In genomic region chr1:24688621-24689195, GRCh38 we compare ENCODE assay signal across 8 cellular contexts. TPM values are rescaled to one million over a fixed set of nuclear protein-coding genes. Genes with fewer than 3 reads are reported as not detected.
DNase-seq lines count a peak whose midpoint lies in the region; ATAC-seq and TF ChIP-seq lines count a peak whose summit lies in the region.

No MANE protein-coding gene starts in this region.

- H3K4me3 ChIP-seq in right cardiac atrium (ENCODE audit: low read length) (no peak overlapping the region), sigmoid colon (no peak overlapping the region)

- no peaks in the 10 kb centered on the region for H3K36me3 ChIP-seq in sigmoid colon

- H3K9me3 ChIP-seq in right cardiac atrium (ENCODE audit: control insufficient read depth, low read length) (no peaks in the 10 kb centered on the region), sigmoid colon (no peaks in the 10 kb centered on the region)

- H3K27ac ChIP-seq in right cardiac atrium (ENCODE audit: low read length), result no peak overlapping the region
- H3K27ac ChIP-seq in sigmoid colon, result no peak overlapping the region

- H3K4me1 ChIP-seq in right cardiac atrium (ENCODE audit: control insufficient read depth, insufficient read depth, low read length), result peaks cover 9% of the 10 kb centered on the region
- H3K4me1 ChIP-seq in sigmoid colon, result peaks cover 0 to 9% (median 5%) of the 10 kb centered on the region in 4 donors

- TF ChIP-seq EP300 in sigmoid colon (IDR thresholded peaks at IDR 0.05), result no peak

- TF ChIP-seq CTCF in GM10248 (IDR thresholded peaks at IDR 0.05; ENCODE audit: control extremely low read depth, extremely low read depth, low read depth, missing control alignments) (peak; percentile 81), sigmoid colon (IDR thresholded peaks at IDR 0.05) (peak; percentile 82 to 88 (median 86))

- DNase-seq in GM10248 (ENCODE audit: extremely low spot score) (peak; percentile 85), NCI-H1417 treated with DMSO at 0.1 percent for 48 hours (lab: John Stamatoyannopoulos, UW) (peak; percentile 49), T-helper 2 cell (peak; percentile 4 to 49 (median 32)), amygdala (lab: John Stamatoyannopoulos, UW) (peak in 52 of 56 donors; percentile 3 to 86 (median 55)), right cardiac atrium (peak; percentile 69 to 89 (median 87)), sigmoid colon (peak; percentile 85)

- WGBS in right cardiac atrium, result 36% methylated on average over 13 of the region's 13 CpGs
- 46% methylated on average over 13 of the region's 13 CpGs for WGBS in sigmoid colon, 2 donors

- POLR2A ChIA-PET in GM10248 (lab: Yijun Ruan, JAX), result no interaction called here

- intact Hi-C loops in right cardiac atrium (cut with DNase I), result loop anchor here (2.0 to 5.0 kb wide), 3 partner anchors 59 to 149 kb away; partner anchors contain the start of gene CLIC4 (in 1 of the 4)
- intact Hi-C loops in sigmoid colon (cut with DNase I), result loop anchor here (2.0 kb wide), 1 partner anchor 142 kb away; no protein-coding TSS in a partner anchor

- CTCF ChIA-PET in GM10248 (lab: Yijun Ruan, JAX), result interaction anchor here (0.6 to 6.2 kb wide), 56 partner anchors 9 to 538 kb away, joined by 3 to 250 read pairs (median 5); partner anchors contain the start of gene CLIC4

- H3K27me3 ChIP-seq in right cardiac atrium (ENCODE audit: control insufficient read depth, insufficient read depth), result no peaks in the 10 kb centered on the region
- H3K27me3 ChIP-seq in sigmoid colon, result no peaks in the 10 kb centered on the region

- ATAC-seq in right cardiac atrium (peak; percentile 84 to 88), HG03280 (IDR thresholded peaks at IDR 0.05; ENCODE audit: unreplicated experiment) (no peak), HG03469 (IDR thresholded peaks at IDR 0.05; ENCODE audit: unreplicated experiment) (no peak)

- TF ChIP-seq POLR2A in sigmoid colon (IDR thresholded peaks at IDR 0.05), result no peak

RNA-seq across cellular contexts. Expression of gene SRRM1, which starts 45.6 kb away (rescaled TPM):
- total RNA-seq in right cardiac atrium (10 to 100 TPM; 71.8 to 91.7 (median 79.3) TPM), sigmoid colon (100 to 1,000 TPM in 1 of 4 donors, 10 to 100 TPM in 3; 81.5 to 171 (median 89.6) TPM)
- polyA plus RNA-seq in right cardiac atrium (41.2 TPM), sigmoid colon (10 to 100 TPM; 19.2 to 51.4 (median 21.7) TPM)

RNA-seq across cellular contexts. Expression of gene CLIC4, which starts 56.5 kb away (rescaled TPM):
- total RNA-seq in right cardiac atrium (100 to 1,000 TPM; 207 to 248 (median 233) TPM), sigmoid colon (100 to 1,000 TPM; 334 to 443 (median 385) TPM)
- polyA plus RNA-seq in right cardiac atrium (110 TPM), sigmoid colon (10 to 100 TPM; 37.8 to 39.9 (median 37.9) TPM)

Comparison
In these comparisons a context has a peak if more than half of its experiments do, and no peak if none do; other contexts are left out.
1. DNase-seq: peak in every context shown above with its lines; median percentile 87 in right cardiac atrium; 85 in GM10248; 85 in sigmoid colon; 55 in amygdala; 49 in NCI-H1417 treated with DMSO at 0.1 percent for 48 hours; 32 in T-helper 2 cell.
2. ATAC-seq: peak in right cardiac atrium (2 of 2); none in HG03280 (single experiment) and HG03469 (single experiment).